ENCODE assay signal across 8 cellular contexts in the genomic region with DNA sequence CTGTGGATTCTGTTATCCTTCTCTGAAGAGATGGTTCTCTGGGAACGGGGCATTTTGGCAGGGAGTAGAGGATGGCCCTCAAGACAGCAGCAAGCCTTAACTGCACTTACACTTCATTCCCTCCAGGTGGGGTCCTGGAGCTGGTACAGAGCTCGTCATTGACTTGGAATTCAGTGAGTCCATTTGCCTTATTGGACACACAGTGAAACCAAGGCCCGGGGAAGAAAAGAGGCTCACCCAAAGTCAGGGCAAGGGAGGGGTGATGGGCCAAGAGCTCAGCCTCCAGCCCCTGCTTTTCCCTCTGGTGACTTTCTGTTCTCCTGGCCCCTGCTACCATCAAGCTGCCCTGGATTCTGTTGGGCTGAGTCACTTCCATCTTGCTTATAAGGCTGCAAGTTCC.
DNase-seq lines count a peak whose midpoint lies in the region; ATAC-seq and TF ChIP-seq lines count a peak whose summit lies in the region.

No MANE protein-coding gene starts in this region.

- TF ChIP-seq POLR2A in transverse colon (IDR thresholded peaks at IDR 0.05) = no peak

- TF ChIP-seq CTCF in foreskin fibroblast (IDR thresholded peaks at IDR 0.05; ENCODE audit: low read depth, low read length) (peak; percentile 49), transverse colon (IDR thresholded peaks at IDR 0.05) (peak; percentile 42 to 58 (median 51)), dorsolateral prefrontal cortex (IDR thresholded peaks at IDR 0.05 in 54 of 56, conservative IDR thresholded peaks at IDR 0.05 in 2 of 56; ENCODE audit: low read depth in 1 of 56, partially characterized antibody in 56 of 56) (peak in 24 of 56 donors; percentile 6 to 36 (median 23))

- in situ Hi-C loops in transverse colon (cut with MboI; ENCODE audit: low pct_ligation_motif_present in 1 of 4, low pct_unique_long_range_greater_than_20kb in 1 of 4, low sequenced_read_pairs in 3 of 4) = loop anchor here in 2 of 4 donors (25.0 kb wide), 2 partner anchors 152 to 677 kb away; a partner anchor contains a TSS

- H3K36me3 ChIP-seq in SJCRH30 (no peaks in the 10 kb centered on the region), transverse colon (no peaks in the 10 kb centered on the region)

- H3K4me3 ChIP-seq in SJCRH30 = no peak overlapping the region
- no peak overlapping the region for H3K4me3 ChIP-seq in foreskin fibroblast (ENCODE audit: low read depth in 1 of 2, low read length in 2 of 2)
- H3K4me3 ChIP-seq in transverse colon = no peak overlapping the region
- H3K4me3 ChIP-seq in dorsolateral prefrontal cortex = no peak overlapping the region

- 27 to 40% methylated on average over 1 to 3 of the region's 3 CpGs for WGBS in transverse colon (ENCODE audit: low coverage in 1 of 2), 2 donors

- H3K27me3 ChIP-seq in SJCRH30 (0 out of 2 replicates have a peak, but pooled peaks cover 2% of the 10 kb centered on the region), transverse colon (peaks cover 38% of the 10 kb centered on the region), dorsolateral prefrontal cortex (peaks cover 0 to 4% (median 0%) of the 10 kb centered on the region in 45 donors)

- DNase-seq in NCI-H2081 (lab: John Stamatoyannopoulos, UW) (peak; percentile 34 to 63), NCI-H2081 treated with DMSO at 0.1 percent for 48 hours (lab: John Stamatoyannopoulos, UW) (no peak), HT1080 (ENCODE audit: low read depth) (peak; percentile 71), SJCRH30 (peak; percentile 54 to 85), foreskin fibroblast (peak; percentile 72 to 78), transverse colon (no peak), dorsolateral prefrontal cortex (no peak)

- intact Hi-C loops in transverse colon (cut with DNase I; ENCODE audit: low total_unique reads) (no loop called here), dorsolateral prefrontal cortex (cut with DNase I) (loop anchor here in 1 of 2 donors (10.0 kb wide), 1 partner anchor 149 kb away; a partner anchor contains a TSS)

- H3K4me1 ChIP-seq in SJCRH30 (no peaks in the 10 kb centered on the region), transverse colon (peaks cover 0 to 6% (median 4%) of the 10 kb centered on the region in 4 donors)

- H3K9me3 ChIP-seq in SJCRH30 (replicated peaks) (no peaks in the 10 kb centered on the region), transverse colon (no peaks in the 10 kb centered on the region)

- H3K27ac ChIP-seq in SJCRH30 = no peak overlapping the region
- no peak overlapping the region for H3K27ac ChIP-seq in transverse colon
- H3K27ac ChIP-seq in dorsolateral prefrontal cortex = peak overlapping the region in 1 of 59 donors; percentile 51

- no peak for ATAC-seq in GM21381 (IDR thresholded peaks at IDR 0.05; ENCODE audit: unreplicated experiment)

- no peak for TF ChIP-seq EP300 in transverse colon (IDR thresholded peaks at IDR 0.05; ENCODE audit: low read depth)

Comparison
In these comparisons a context has a peak if more than half of its experiments do, and no peak if none do; other contexts are left out.
1. DNase-seq: peak in NCI-H2081 (2 of 2), HT1080 (single experiment), SJCRH30 (2 of 2) and foreskin fibroblast (2 of 2); none in NCI-H2081 treated with DMSO at 0.1 percent for 48 hours (single experiment), transverse colon (single experiment) and dorsolateral prefrontal cortex (0 of 10).